19 cellular contexts compared by ENCODE assay signal in the genomic region with DNA sequence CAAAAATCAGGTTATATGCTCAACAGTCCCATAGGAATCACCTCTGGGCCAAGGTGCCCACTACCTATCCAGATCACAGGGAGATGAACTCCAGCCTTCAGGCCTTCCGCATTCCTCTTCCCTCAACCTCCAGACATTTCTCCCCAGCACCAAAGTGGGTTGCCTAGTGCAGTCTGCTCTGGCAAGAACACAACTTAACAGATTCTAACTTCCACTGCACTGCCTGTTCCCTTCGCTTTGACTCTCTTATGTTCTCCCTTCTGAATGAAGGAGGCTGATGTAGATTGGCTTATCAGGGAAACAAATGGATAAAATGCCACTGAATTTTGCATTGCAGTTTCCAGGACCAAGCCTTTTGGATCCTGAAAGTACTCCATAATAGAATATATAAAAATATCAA.
"Had no signal": no experiment of that assay in that cellular context is flagged by ENCODE, and none has a peak within 500 bp of the region (broad histone marks: within the 10 kb centered on the region; RNA-seq: fewer than 3 reads in every experiment).

No MANE protein-coding gene starts in this region.

- H3K4me1 Mint-ChIP-seq: naive B cell had no signal

- DNase-seq: cortex of kidney; kidney; left ventricle myocardium inferior; lower lobe of right lung; mucosa of descending colon; naive B cell; nucleus accumbens; right cardiac atrium; sigmoid colon; stimulated activated CD4-positive, alpha-beta T cell treated with anti-CD3 and anti-CD28 coated beads, Interleukin-2, amount 100 ng/mL, for 24 hours; stimulated activated CD4-positive, alpha-beta T cell treated with anti-CD3 and anti-CD28 coated beads, Interleukin-4, amount 100 ng/mL, for 24 hours; upper lobe of right lung had no signal

- H3K4me3 ChIP-seq: left ventricle myocardium inferior, lower lobe of right lung, mucosa of descending colon, prostate gland, sigmoid colon, thoracic aorta, tibial nerve, upper lobe of right lung, vagina had no signal

- ATAC-seq: mucosa of descending colon; natural killer cell treated with Interleukin-12 subunit alpha and Interleukin-12 subunit beta and Interleukin-15 and Interleukin-18, amount 100 ng/mL, for 72 hours; right cardiac atrium; stimulated activated effector memory CD8-positive, alpha-beta T cell treated with anti-CD3 and anti-CD28 coated beads, Interleukin-12 subunit alpha, Interleukin-12 subunit beta, amount 100 ng/mL, for 72 hours; upper lobe of right lung had no signal

- H3K4me1 ChIP-seq: lower lobe of right lung, prostate gland, upper lobe of right lung had no signal

- H3K27me3 ChIP-seq: sigmoid colon, tibial nerve, upper lobe of right lung, vagina had no signal

- H3K36me3 Mint-ChIP-seq: natural killer cell treated with Interleukin-12 subunit alpha and Interleukin-12 subunit beta and Interleukin-15 and Interleukin-18, amount 100 ng/mL, for 72 hours; stimulated activated effector memory CD8-positive, alpha-beta T cell treated with anti-CD3 and anti-CD28 coated beads, Interleukin-12 subunit alpha, Interleukin-12 subunit beta, amount 100 ng/mL, for 72 hours had no signal

- H3K27ac ChIP-seq: left ventricle myocardium inferior, lower lobe of right lung, prostate gland, sigmoid colon, thoracic aorta, tibial nerve, upper lobe of right lung, vagina had no signal

- H3K9me3 Mint-ChIP-seq: stimulated activated effector memory CD8-positive, alpha-beta T cell treated with anti-CD3 and anti-CD28 coated beads, Interleukin-12 subunit alpha, Interleukin-12 subunit beta, amount 100 ng/mL, for 72 hours had no signal

- H3K4me3 Mint-ChIP-seq: natural killer cell treated with Interleukin-12 subunit alpha and Interleukin-12 subunit beta and Interleukin-15 and Interleukin-18, amount 100 ng/mL, for 72 hours; stimulated activated effector memory CD8-positive, alpha-beta T cell treated with anti-CD3 and anti-CD28 coated beads, Interleukin-12 subunit alpha, Interleukin-12 subunit beta, amount 100 ng/mL, for 72 hours; stimulated activated naive CD8-positive, alpha-beta T cell treated with anti-CD3 and anti-CD28 coated beads, Interleukin-15, Interleukin-2, amounts not matched to agents 100 ng/mL and 50 ng/mL, for 24 hours had no signal

- H3K9me3 ChIP-seq: lower lobe of right lung, mucosa of descending colon, prostate gland, sigmoid colon, upper lobe of right lung, vagina had no signal

- H3K36me3 ChIP-seq: left ventricle myocardium inferior, lower lobe of right lung, prostate gland, sigmoid colon, thoracic aorta, upper lobe of right lung, vagina had no signal

- H3K27ac Mint-ChIP-seq: natural killer cell treated with Interleukin-12 subunit alpha and Interleukin-12 subunit beta and Interleukin-15 and Interleukin-18, amount 100 ng/mL, for 72 hours; stimulated activated effector memory CD8-positive, alpha-beta T cell treated with anti-CD3 and anti-CD28 coated beads, Interleukin-12 subunit alpha, Interleukin-12 subunit beta, amount 100 ng/mL, for 72 hours; stimulated activated naive CD8-positive, alpha-beta T cell treated with anti-CD3 and anti-CD28 coated beads, Interleukin-15, Interleukin-2, amounts not matched to agents 100 ng/mL and 50 ng/mL, for 24 hours had no signal
